Comparison of ENCODE assay signal across 8 cellular contexts in genomic region chr2:75787532-75788132, GRCh38.
DNase-seq lines count a peak whose midpoint lies in the region; ATAC-seq and TF ChIP-seq lines count a peak whose summit lies in the region.

No MANE protein-coding gene starts in this region.

- no peak overlapping the region for H3K4me3 ChIP-seq in WI38 (ENCODE audit: low read depth, low read length)
- H3K4me3 ChIP-seq in kidney epithelial cell (ENCODE audit: low read depth, low read length): no peak overlapping the region

- peak; percentile 54 for TF ChIP-seq CTCF in WI38 (IDR thresholded peaks at IDR 0.05; ENCODE audit: low read depth, low read length)
- TF ChIP-seq CTCF in kidney epithelial cell (IDR thresholded peaks at IDR 0.05; ENCODE audit: insufficient read depth, low read length, poor library complexity, severe bottlenecking): peak; percentile 32

- H3K36me3 ChIP-seq in kidney epithelial cell (ENCODE audit: control insufficient read depth, insufficient read depth, low read length): no peaks in the 10 kb centered on the region

- peak; percentile 74 for ATAC-seq in GM21526 (IDR thresholded peaks at IDR 0.05; ENCODE audit: low FRiP score, unreplicated experiment)

- peak; percentile 63 for DNase-seq in DMS 273 (lab: John Stamatoyannopoulos, UW; ENCODE audit: unreplicated experiment)
- DNase-seq in NCI-H146 treated with DMSO at 0.1 percent for 48 hours (lab: John Stamatoyannopoulos, UW; ENCODE audit: unreplicated experiment): peak; percentile 70
- DNase-seq in kidney epithelial cell (ENCODE audit: low read depth): no peak
- no peak for DNase-seq in stimulated activated CD4-positive, alpha-beta T cell treated with anti-CD3 and anti-CD28 coated beads, Interleukin-12 subunit alpha, Interleukin-12 subunit beta, amount 100 ng/mL, for 4 hours
- DNase-seq in islet precursor cell: no peak
- no peak for DNase-seq in stimulated activated CD4-positive, alpha-beta T cell treated with anti-CD3 and anti-CD28 coated beads, Interleukin-4, amount 100 ng/mL, for 24 hours

- H3K27me3 ChIP-seq in kidney epithelial cell (ENCODE audit: control insufficient read depth, insufficient read depth, low read length): peaks cover 2% of the 10 kb centered on the region

Comparison
In these comparisons a context has a peak if more than half of its experiments do, and no peak if none do; other contexts are left out.
1. DNase-seq: peak in DMS 273 (single experiment) and NCI-H146 treated with DMSO at 0.1 percent for 48 hours (single experiment); none in kidney epithelial cell (single experiment), stimulated activated CD4-positive, alpha-beta T cell treated with anti-CD3 and anti-CD28 coated beads, Interleukin-12 subunit alpha, Interleukin-12 subunit beta, amount 100 ng/mL, for 4 hours (single experiment), islet precursor cell (single experiment) and stimulated activated CD4-positive, alpha-beta T cell treated with anti-CD3 and anti-CD28 coated beads, Interleukin-4, amount 100 ng/mL, for 24 hours (single experiment).